In genomic region chr22:49975543-49976389, GRCh38 we compare ENCODE assay signal across 7 cellular contexts. TPM values are rescaled to one million over a fixed set of nuclear protein-coding genes. Genes with fewer than 3 reads are reported as not detected.
A peak's percentile ranks its signal among the peaks of the same experiment; 100 is the strongest.
DNase-seq lines count a peak whose midpoint lies in the region; ATAC-seq, FAIRE-seq and TF ChIP-seq lines count a peak whose summit lies in the region.

No MANE protein-coding gene starts in this region.

- H3K36me3 ChIP-seq in keratinocyte (ENCODE audit: control insufficient read depth in 2 of 2, extremely low read depth in 1 of 2, insufficient read depth in 2 of 2, low read length in 2 of 2) (no peaks in the 10 kb centered on the region), subcutaneous abdominal adipose tissue (ENCODE audit: control insufficient read depth in 5 of 5, insufficient read depth in 5 of 5, low read length in 5 of 5) (no peaks in the 10 kb centered on the region)

- DNase-seq in HEK293T (ENCODE audit: extremely low spot score) (no peak), activated T-cell treated with anti-CD3 and anti-CD28 coated beads for 48 hours (ENCODE audit: low read depth) (peak; percentile 55), keratinocyte (ENCODE audit: low read depth, low spot score) (no peak), middle frontal gyrus (ENCODE audit: extremely low spot score, low spot score) (no peak)

- no peaks in the 10 kb centered on the region for H3K79me2 ChIP-seq in keratinocyte (ENCODE audit: control insufficient read depth, insufficient read depth, low read length)

- H3K9ac ChIP-seq in keratinocyte (ENCODE audit: control insufficient read depth, extremely low read depth, insufficient read depth, low read length) (no peak overlapping the region), subcutaneous abdominal adipose tissue (ENCODE audit: low read length in 5 of 5) (no peak overlapping the region)

- H3K9me3 ChIP-seq in keratinocyte (ENCODE audit: control insufficient read depth, low read depth, low read length) (no peaks in the 10 kb centered on the region), subcutaneous abdominal adipose tissue (ENCODE audit: control insufficient read depth in 5 of 5, low read length in 5 of 5) (peaks cover 0 to 6% (median 0%) of the 10 kb centered on the region in 5 donors)

- H3K27ac ChIP-seq in keratinocyte (ENCODE audit: control insufficient read depth, insufficient read depth, low read length) = no peak overlapping the region
- peak overlapping the region; percentile 48 for H3K27ac ChIP-seq in subcutaneous abdominal adipose tissue (ENCODE audit: low read depth, low read length)

- H4K20me1 ChIP-seq in keratinocyte (ENCODE audit: control insufficient read depth, extremely low read depth, insufficient read depth, low read length) = no peaks in the 10 kb centered on the region

- H3K27me3 ChIP-seq in keratinocyte (ENCODE audit: control insufficient read depth, extremely low read depth, insufficient read depth, low read length) = no peaks in the 10 kb centered on the region
- no peaks in the 10 kb centered on the region for H3K27me3 ChIP-seq in subcutaneous abdominal adipose tissue (ENCODE audit: control insufficient read depth in 5 of 5, insufficient read depth in 4 of 5, low read length in 5 of 5)

- no peak for TF ChIP-seq CTCF in keratinocyte (optimal IDR thresholded peaks at IDR 0.05 in 1 of 3, IDR thresholded peaks at IDR 0.05 in 1 of 3, conservative IDR thresholded peaks at IDR 0.05 in 1 of 3; ENCODE audit: extremely low read depth in 1 of 3, insufficient read depth in 2 of 3, low read length in 3 of 3)

- ATAC-seq in HG03139 (IDR thresholded peaks at IDR 0.05; ENCODE audit: unreplicated experiment) = no peak
- no peak for ATAC-seq in HG02588 (IDR thresholded peaks at IDR 0.05; ENCODE audit: unreplicated experiment)

- H2AFZ ChIP-seq in keratinocyte (ENCODE audit: control insufficient read depth, low read length) = peak overlapping the region; percentile 33

- no peak for FAIRE-seq in keratinocyte (lab: Jason Lieb, UNC)

- no peak overlapping the region for H3K4me2 ChIP-seq in keratinocyte (ENCODE audit: control insufficient read depth, extremely low read depth, insufficient read depth, low read depth, low read length)

- H3K9me1 ChIP-seq in keratinocyte (ENCODE audit: control insufficient read depth, extremely low read depth, insufficient read depth, low read length) = no peaks in the 10 kb centered on the region

- dilution Hi-C loops in keratinocyte (cut with MboI; ENCODE audit: extremely low pct_ligation_motif_present, low sequenced_read_pairs) = no loop called here

- no peak overlapping the region for H3K4me3 ChIP-seq in keratinocyte (ENCODE audit: control insufficient read depth in 2 of 3, extremely low read depth in 1 of 3, insufficient read depth in 2 of 3, low read depth in 1 of 3, low read length in 3 of 3)
- no peak overlapping the region for H3K4me3 ChIP-seq in subcutaneous abdominal adipose tissue (ENCODE audit: low read depth in 1 of 5, low read length in 5 of 5)

- CTCF ChIA-PET in HEK293T (lab: Yijun Ruan, JAX) = no interaction called here

- POLR2A ChIA-PET in HEK293T (lab: Yijun Ruan, JAX) = no interaction called here

- H3K4me1 ChIP-seq in keratinocyte (ENCODE audit: control insufficient read depth, extremely low read depth, insufficient read depth, low read length) = peaks cover 8% of the 10 kb centered on the region
- peaks cover 0 to 27% (median 17%) of the 10 kb centered on the region in 5 donors for H3K4me1 ChIP-seq in subcutaneous abdominal adipose tissue (ENCODE audit: control insufficient read depth in 5 of 5, insufficient read depth in 5 of 5, low read length in 5 of 5)

TF ChIP-seq in HEK293T, 16 proteins besides CTCF, POLR2A, EP300 and RAD21:
- TF ChIP-seq ARNT (IDR thresholded peaks at IDR 0.05) (no peak), SUZ12 (IDR thresholded peaks at IDR 0.05) (no peak), L3MBTL2 (conservative IDR thresholded peaks at IDR 0.05) (no peak), TARDBP (IDR thresholded peaks at IDR 0.05) (peak; percentile 66; the same call in 1 of the 2 replicates)

RNA-seq across cellular contexts. Expression of gene PIM3, which starts 15.2 kb away (rescaled TPM):
- 3.4 to 6.5 TPM (median 4.8 TPM) in 3 replicates for polyA plus RNA-seq in keratinocyte
- 3.3 TPM for polyA plus RNA-seq in keratinocyte (2011; ENCODE audit: low read depth)
- polyA plus RNA-seq in keratinocyte (2011; cell fraction: cytosol; rRNA removed) = 2.7 and 6.4 TPM in 2 replicates
- polyA plus RNA-seq in keratinocyte (2011; cell fraction: nucleus; rRNA removed) = 8.9 and 11.7 TPM in 2 replicates
- polyA plus RNA-seq in keratinocyte (2012; ENCODE audit: low replicate concordance) = 7.8 and 20.0 TPM in 2 replicates
- 1.6 to 4.4 TPM (median 2.3 TPM) in 3 replicates for polyA minus RNA-seq in keratinocyte
- polyA minus RNA-seq in keratinocyte (2011; cell fraction: cytosol; rRNA and poly(A)+ RNA removed) = 10.7 TPM
- 5.5 and 8.2 TPM in 2 replicates for polyA minus RNA-seq in keratinocyte (2011; cell fraction: nucleus; rRNA and poly(A)+ RNA removed)

RNA-seq across cellular contexts. Expression of gene IL17REL, which starts 36.8 kb away (rescaled TPM):
- not detected in 3 replicates for polyA plus RNA-seq in keratinocyte
- not detected for polyA plus RNA-seq in keratinocyte (2011; ENCODE audit: low read depth)
- polyA plus RNA-seq in keratinocyte (2011; cell fraction: cytosol; rRNA removed) = not detected in 2 replicates
- polyA plus RNA-seq in keratinocyte (2011; cell fraction: nucleus; rRNA removed) = not detected in 2 replicates
- not detected in 2 replicates for polyA plus RNA-seq in keratinocyte (2012; ENCODE audit: low replicate concordance)
- polyA minus RNA-seq in keratinocyte = not detected in 3 replicates
- not detected for polyA minus RNA-seq in keratinocyte (2011; cell fraction: cytosol; rRNA and poly(A)+ RNA removed)
- polyA minus RNA-seq in keratinocyte (2011; cell fraction: nucleus; rRNA and poly(A)+ RNA removed) = not detected in 2 replicates

RNA-seq across cellular contexts. Expression of gene CRELD2, which starts 57.3 kb away (rescaled TPM):
- 26.0 to 51.4 TPM (median 33.5 TPM) in 3 replicates for polyA plus RNA-seq in keratinocyte
- polyA plus RNA-seq in keratinocyte (2011; ENCODE audit: low read depth) = 30.5 TPM
- 17.8 and 33.2 TPM in 2 replicates for polyA plus RNA-seq in keratinocyte (2011; cell fraction: cytosol; rRNA removed)
- 58.9 and 65.6 TPM in 2 replicates for polyA plus RNA-seq in keratinocyte (2011; cell fraction: nucleus; rRNA removed)
- polyA plus RNA-seq in keratinocyte (2012; ENCODE audit: low replicate concordance) = 18.0 and 48.4 TPM in 2 replicates
- polyA minus RNA-seq in keratinocyte = 8.8 to 16.5 TPM (median 10.5 TPM) in 3 replicates
- 21.9 TPM for polyA minus RNA-seq in keratinocyte (2011; cell fraction: cytosol; rRNA and poly(A)+ RNA removed)
- polyA minus RNA-seq in keratinocyte (2011; cell fraction: nucleus; rRNA and poly(A)+ RNA removed) = 8.8 and 10.9 TPM in 2 replicates

RNA-seq across cellular contexts. Expression of gene ALG12, which starts 57.5 kb away (rescaled TPM):
- 6.3 to 9.0 TPM (median 7.1 TPM) in 3 replicates for polyA plus RNA-seq in keratinocyte
- polyA plus RNA-seq in keratinocyte (2011; ENCODE audit: low read depth) = 3.2 TPM
- polyA plus RNA-seq in keratinocyte (2011; cell fraction: cytosol; rRNA removed) = 3.0 and 6.0 TPM in 2 replicates
- 10.5 and 14.2 TPM in 2 replicates for polyA plus RNA-seq in keratinocyte (2011; cell fraction: nucleus; rRNA removed)
- polyA plus RNA-seq in keratinocyte (2012; ENCODE audit: low replicate concordance) = 5.7 and 10.1 TPM in 2 replicates
- 3.4 to 13.9 TPM (median 4.5 TPM) in 3 replicates for polyA minus RNA-seq in keratinocyte
- polyA minus RNA-seq in keratinocyte (2011; cell fraction: cytosol; rRNA and poly(A)+ RNA removed) = 12.5 TPM
- polyA minus RNA-seq in keratinocyte (2011; cell fraction: nucleus; rRNA and poly(A)+ RNA removed) = 6.2 and 6.9 TPM in 2 replicates
